In genomic region chr7:108296911-108297310, GRCh38 we compare ENCODE assay signal across 24 cellular contexts.
"Had no signal": no experiment of that assay in that cellular context is flagged by ENCODE, and none has a peak within 500 bp of the region (broad histone marks: within the 10 kb centered on the region; RNA-seq: fewer than 3 reads in every experiment).

No MANE protein-coding gene starts in this region.

- H3K4me1 ChIP-seq: colonic mucosa, left lung, sigmoid colon, transverse colon had no signal

- DNase-seq: activated CD4-positive, alpha-beta T cell treated with anti-CD3 and anti-CD28 coated beads for 1 hour; activated CD4-positive, alpha-beta T cell treated with anti-CD3 and anti-CD28 coated beads, Interleukin-2, amount 50 U/mL, for 1 hour; activated CD8-positive, alpha-beta T cell treated with anti-CD3 and anti-CD28 coated beads, Interleukin-2, amount 10 ng/mL, durations not matched to agents 7 days and 5 days; activated gamma-delta T cell treated with Interleukin-2 at 50 U/mL for 16 hours; aorta; colonic mucosa; endodermal cell; foreskin fibroblast; immature natural killer cell; kidney glomerular epithelial cell; left lung; naive thymus-derived CD8-positive, alpha-beta T cell; retina; sigmoid colon; stimulated activated CD4-positive, alpha-beta T cell treated with anti-CD3 and anti-CD28 coated beads, Interleukin-2, amount 100 ng/mL, for 48 hours; stimulated activated CD8-positive, alpha-beta memory T cell treated with anti-CD3 and anti-CD28 coated beads, Interleukin-4, amount 100 ng/mL, for 48 hours; stimulated activated naive B cell treated with anti-CD40 and anti-IgM and Interleukin-4, amounts not matched to agents 10 μg/mL and 1 μg/mL and 100 μg/mL, for 72 hours; transverse colon had no signal

- H3K4me3 ChIP-seq: colonic mucosa, hepatocyte, left lung, lung, sigmoid colon, transverse colon had no signal

- H3K79me2 ChIP-seq: hepatocyte had no signal

- H3K4me2 ChIP-seq: hepatocyte had no signal

- H2AFZ ChIP-seq: hepatocyte had no signal

- H3K9me3 ChIP-seq: colonic mucosa, left lung, sigmoid colon, transverse colon had no signal

- H3K36me3 ChIP-seq: colonic mucosa, left lung, sigmoid colon, transverse colon had no signal

- H3K27me3 ChIP-seq: colonic mucosa, hepatocyte, left lung, sigmoid colon, transverse colon had no signal

- ATAC-seq: activated CD8-positive, alpha-beta T cell treated with anti-CD3 and anti-CD28 coated beads, Interleukin-2, amount 10 ng/mL, durations not matched to agents 7 days and 5 days; activated naive CD4-positive, alpha-beta T cell treated with anti-CD3 and anti-CD28 coated beads, Interleukin-2, amount 50 U/mL, for 72 hours; left lung; naive thymus-derived CD8-positive, alpha-beta T cell; stimulated activated naive B cell treated with anti-CD40 and anti-IgM and Interleukin-4, amounts not matched to agents 10 μg/mL and 1 μg/mL and 100 μg/mL, for 72 hours had no signal

- FAIRE-seq: TTC549, urothelium cell line had no signal

- H3K27ac ChIP-seq: colonic mucosa, epithelial cell of prostate, hepatocyte, left lung, sigmoid colon, transverse colon had no signal
